ENCODE assay signal across 15 cellular contexts in the genomic region with DNA sequence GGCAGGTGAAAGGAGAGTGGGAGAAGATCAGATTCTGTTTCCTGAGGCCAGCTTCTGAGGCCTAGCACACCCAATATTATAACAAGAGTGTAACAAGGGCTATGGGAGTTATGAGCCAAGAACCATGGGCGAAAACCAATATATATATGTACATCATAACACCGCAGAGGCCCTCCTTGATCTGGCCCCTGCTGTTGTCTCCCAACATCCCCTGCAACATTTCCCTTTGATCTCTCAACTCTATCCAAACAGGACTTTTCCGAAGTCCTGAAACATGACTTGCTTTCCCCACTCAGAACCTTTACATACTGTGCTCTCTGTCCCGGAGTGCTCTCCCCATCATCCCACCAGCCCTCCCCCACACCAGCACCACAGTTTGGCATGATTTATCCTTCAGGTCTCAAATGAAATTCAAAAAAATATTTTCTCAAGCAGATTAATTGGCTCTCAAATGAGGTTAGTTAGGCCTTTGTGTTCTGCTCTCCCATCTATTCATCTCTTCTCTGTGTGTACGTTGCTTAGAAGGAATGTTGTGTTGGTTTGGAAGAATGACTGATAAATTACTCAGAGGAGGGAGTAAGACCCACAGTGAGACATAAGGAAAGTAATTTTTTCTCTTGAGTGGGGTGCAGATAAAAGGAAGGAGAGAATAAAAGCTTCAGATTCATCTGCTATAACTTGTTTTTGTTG. TPM values are rescaled to one million over a fixed set of nuclear protein-coding genes. Genes with fewer than 3 reads are reported as not detected.
DNase-seq lines count a peak whose midpoint lies in the region; ATAC-seq and TF ChIP-seq lines count a peak whose summit lies in the region.
"Had no signal": no experiment of that assay in that cellular context is flagged by ENCODE, and none has a peak within 500 bp of the region (broad histone marks: within the 10 kb centered on the region; RNA-seq: fewer than 3 reads in every experiment).

No MANE protein-coding gene starts in this region.

- in situ Hi-C loops in brain microvascular endothelial cell (cut with HindIII; ENCODE audit: low pct_ligation_motif_present, low sequenced_read_pairs) = no loop called here

- POLR2A ChIA-PET in AG04450 (lab: Yijun Ruan, JAX) = no interaction called here

- no peaks in the 10 kb centered on the region for H3K4me1 ChIP-seq in mesenchymal stem cell (ENCODE audit: control insufficient read depth, insufficient read depth, low read depth, low read length)
- H3K4me1 ChIP-seq: BLaER1 treated with 17β-estradiol and CSF1 and Interleukin-3, amounts not matched to agents 10 nM and 100 nM had no signal

- no peak overlapping the region for H3K14ac ChIP-seq in mesenchymal stem cell (ENCODE audit: low read length in 2 of 2)

- no peak for ATAC-seq in HG03565 (IDR thresholded peaks at IDR 0.05; ENCODE audit: unreplicated experiment)
- no peak for ATAC-seq in HG02884 (IDR thresholded peaks at IDR 0.05; ENCODE audit: unreplicated experiment)
- ATAC-seq: GM23338 had no signal

- H2BK15ac ChIP-seq in mesenchymal stem cell (ENCODE audit: low read depth, poor library complexity, severe bottlenecking) = no peak overlapping the region

- no peak overlapping the region for H2BK5ac ChIP-seq in mesenchymal stem cell (ENCODE audit: low read depth, low read length, poor library complexity, severe bottlenecking)

- H3K4me3 ChIP-seq in AG04450 (ENCODE audit: low read depth, low read length) (no peak overlapping the region), brain microvascular endothelial cell (ENCODE audit: low read depth, low read length) (no peak overlapping the region), mesenchymal stem cell (ENCODE audit: insufficient read depth in 1 of 2, low read depth in 1 of 2, low read length in 2 of 2) (no peak overlapping the region)
- H3K4me3 ChIP-seq: BLaER1 treated with 17β-estradiol and CSF1 and Interleukin-3, amounts not matched to agents 10 nM and 100 nM; GM23338; ovary had no signal

- H2AFZ ChIP-seq in mesenchymal stem cell (ENCODE audit: low read depth, low read length) = no peak overlapping the region
- H2AFZ ChIP-seq: GM23338 had no signal

- no peak overlapping the region for H3K23ac ChIP-seq in mesenchymal stem cell (ENCODE audit: low read length in 2 of 2)

- no peak for TF ChIP-seq CTCF in AG04450 (IDR thresholded peaks at IDR 0.05; ENCODE audit: low read depth, low read length)
- TF ChIP-seq CTCF in brain microvascular endothelial cell (IDR thresholded peaks at IDR 0.05; ENCODE audit: low read depth, low read length, missing control alignments) = no peak

- peak overlapping the region in 1 of 2 experiments; percentile 40 for H3K18ac ChIP-seq in mesenchymal stem cell (ENCODE audit: low read depth in 1 of 2, low read length in 2 of 2)

- H3K27me3 ChIP-seq in AG04450 (ENCODE audit: control insufficient read depth, insufficient read depth, low read length) = no peaks in the 10 kb centered on the region
- H3K27me3 ChIP-seq in brain microvascular endothelial cell (replicated peaks) = no peaks in the 10 kb centered on the region
- peaks cover 0 to 3% of the 10 kb centered on the region in 2 experiments for H3K27me3 ChIP-seq in mesenchymal stem cell (ENCODE audit: control insufficient read depth in 1 of 2, insufficient read depth in 1 of 2, low read length in 2 of 2)
- H3K27me3 ChIP-seq: ovary had no signal

- H3K27ac ChIP-seq in AG04450 (ENCODE audit: low read depth, low read length) = peak overlapping the region; percentile 81
- peak overlapping the region; percentile 70 for H3K27ac ChIP-seq in brain microvascular endothelial cell
- peak overlapping the region; percentile 88 for H3K27ac ChIP-seq in mesenchymal stem cell (ENCODE audit: low read length, poor library complexity, severe bottlenecking)
- H3K27ac ChIP-seq: BLaER1 treated with 17β-estradiol and CSF1 and Interleukin-3, amounts not matched to agents 10 nM and 100 nM; ovary; VCaP had no signal

- no peaks in the 10 kb centered on the region for H3K36me3 ChIP-seq in brain microvascular endothelial cell (replicated peaks)
- H3K36me3 ChIP-seq in mesenchymal stem cell (ENCODE audit: control insufficient read depth in 1 of 2, insufficient read depth in 2 of 2, low read depth in 1 of 2, low read length in 2 of 2) = no peaks in the 10 kb centered on the region
- H3K36me3 ChIP-seq: BLaER1 treated with 17β-estradiol and CSF1 and Interleukin-3, amounts not matched to agents 10 nM and 100 nM; ovary had no signal

- H2BK120ac ChIP-seq in mesenchymal stem cell (ENCODE audit: low read depth, low read length) = no peak overlapping the region

- no peaks in the 10 kb centered on the region for H3K79me1 ChIP-seq in mesenchymal stem cell (replicated peaks; ENCODE audit: low read length, poor library complexity, severe bottlenecking)

- H3K4ac ChIP-seq in mesenchymal stem cell (ENCODE audit: low read depth in 1 of 2, low read length in 2 of 2) = no peak overlapping the region

- H2BK12ac ChIP-seq in mesenchymal stem cell (ENCODE audit: low read length in 2 of 2) = no peak overlapping the region

- H3K9me3 ChIP-seq in AG04450 (ENCODE audit: control insufficient read depth, insufficient read depth, low read length) = no peaks in the 10 kb centered on the region
- H3K9me3 ChIP-seq in mesenchymal stem cell (ENCODE audit: control insufficient read depth, low read length) = no peaks in the 10 kb centered on the region
- H3K9me3 ChIP-seq: BLaER1 treated with 17β-estradiol and CSF1 and Interleukin-3, amounts not matched to agents 10 nM and 100 nM; ovary had no signal

- H4K91ac ChIP-seq in mesenchymal stem cell (ENCODE audit: low read length) = no peak overlapping the region

- peak overlapping the region; percentile 53 for H3K9ac ChIP-seq in mesenchymal stem cell (ENCODE audit: low read length)
- H3K9ac ChIP-seq: BLaER1 treated with 17β-estradiol and CSF1 and Interleukin-3, amounts not matched to agents 10 nM and 100 nM had no signal

- DNase-seq in AG04450 (ENCODE audit: low read depth, low spot score) = no peak
- peak; percentile 75 for DNase-seq in HT1080 (ENCODE audit: low read depth)
- DNase-seq in brain microvascular endothelial cell = peak; percentile 28
- DNase-seq in mesenchymal stem cell = peak; percentile 66
- no peak for DNase-seq in DMS79 treated with DMSO at 0.1 percent for 48 hours (lab: John Stamatoyannopoulos, UW)
- DNase-seq in NCI-H526 treated with DMSO at 0.1 percent for 48 hours (lab: John Stamatoyannopoulos, UW) = no peak
- DNase-seq: cerebellar nuclear complex, mesendoderm, NCI-H2081, ovary had no signal

- H3K4me2 ChIP-seq in mesenchymal stem cell (ENCODE audit: low read length, poor library complexity, severe bottlenecking) = no peak overlapping the region
- H3K4me2 ChIP-seq: BLaER1 treated with 17β-estradiol and CSF1 and Interleukin-3, amounts not matched to agents 10 nM and 100 nM; GM23338 had no signal

- no peak overlapping the region for H2AK5ac ChIP-seq in mesenchymal stem cell (ENCODE audit: low read length, severe bottlenecking)

- CTCF ChIA-PET in AG04450 (lab: Charles Lee) = interaction anchor here (0.6 kb wide), 1 partner anchor 26 kb away, joined by 3 read pairs; no protein-coding TSS in a partner anchor

- H4K8ac ChIP-seq in mesenchymal stem cell (ENCODE audit: low read length) = no peak overlapping the region

- WGBS in mesenchymal stem cell = 65% methylated on average over 5 of the region's 5 CpGs

RNA-seq across cellular contexts. Expression of a gene that starts 17.6 kb away (rescaled TPM):
- polyA plus RNA-seq in AG04450 (2011; rRNA removed) = 48.4 and 72.7 TPM in 2 replicates
- 26.7 and 39.1 TPM in 2 replicates for polyA minus RNA-seq in AG04450 (2011; rRNA and poly(A)+ RNA removed)
- 14.1 and 17.4 TPM in 2 replicates for total RNA-seq in HT1080 (2014; rRNA removed; shearing (Covaris generic))
- polyA plus RNA-seq in HT1080 (2015; cell fraction: cytosol; rRNA removed) = 11.9 and 12.1 TPM in 2 replicates
- polyA plus RNA-seq in HT1080 (2015; cell fraction: nucleus; rRNA removed) = 8.7 TPM in 2 replicates
- 69.4 TPM for polyA plus RNA-seq in mesenchymal stem cell (2013, experiment 1 of 2)
- polyA plus RNA-seq in mesenchymal stem cell (2013, experiment 2 of 2) = 72.5 TPM

RNA-seq across cellular contexts. Expression of a gene that starts 58.1 kb away (rescaled TPM):
- 8.3 and 10.7 TPM in 2 replicates for polyA plus RNA-seq in AG04450 (2011; rRNA removed)
- 2.7 and 3.6 TPM in 2 replicates for polyA minus RNA-seq in AG04450 (2011; rRNA and poly(A)+ RNA removed)
- not detected in 2 replicates for total RNA-seq in HT1080 (2014; rRNA removed; shearing (Covaris generic))
- polyA plus RNA-seq in HT1080 (2015; cell fraction: cytosol; rRNA removed) = 0.05 TPM in 1 of 2 replicates, not detected in the other
- not detected in 2 replicates for polyA plus RNA-seq in HT1080 (2015; cell fraction: nucleus; rRNA removed)
- polyA plus RNA-seq in mesenchymal stem cell (2013, experiment 1 of 2) = 45.2 TPM
- polyA plus RNA-seq in mesenchymal stem cell (2013, experiment 2 of 2) = 44.2 TPM

Comparison
In these comparisons a context has a peak if more than half of its experiments do, and no peak if none do; other contexts are left out.
1. DNase-seq: peak in HT1080 (single experiment), brain microvascular endothelial cell (single experiment) and mesenchymal stem cell (single experiment); none in AG04450 (single experiment), DMS79 treated with DMSO at 0.1 percent for 48 hours (single experiment) and NCI-H526 treated with DMSO at 0.1 percent for 48 hours (single experiment).
2. Peak in every context shown above with its lines, with median percentiles within 50 percentile points of each other: H3K27ac ChIP-seq.